ENCODE assay signal across 9 cellular contexts in genomic region chr7:5630670-5631069, GRCh38. TPM values are rescaled to one million over a fixed set of nuclear protein-coding genes. Genes with fewer than 3 reads are reported as not detected.
DNase-seq lines count a peak whose midpoint lies in the region; ATAC-seq and TF ChIP-seq lines count a peak whose summit lies in the region.
"Had no signal": no experiment of that assay in that cellular context is flagged by ENCODE, and none has a peak within 500 bp of the region (broad histone marks: within the 10 kb centered on the region; RNA-seq: fewer than 3 reads in every experiment).

No MANE protein-coding gene starts in this region.

- H3K36me3 ChIP-seq in A673 (ENCODE audit: insufficient read depth, low read length, poor library complexity, severe bottlenecking): no peaks in the 10 kb centered on the region
- no peaks in the 10 kb centered on the region for H3K36me3 ChIP-seq in parathyroid adenoma (ENCODE audit: control insufficient read depth, insufficient read depth, low read length)
- no peaks in the 10 kb centered on the region for H3K36me3 ChIP-seq in hepatocyte (replicated peaks; ENCODE audit: insufficient read depth, low read depth)

- peaks cover 16% of the 10 kb centered on the region for H3K36me3 Mint-ChIP-seq in T-helper 2 cell treated with Interferon-gamma antibody and Interleukin-4, amounts not matched to agents 5 μg/mL and 100 μg/mL, for 36 hours (ENCODE audit: low read depth)
- H3K36me3 Mint-ChIP-seq in activated naive CD8-positive, alpha-beta T cell treated with anti-CD3 and anti-CD28 coated beads, Interleukin-2, amount 50 U/mL, for 24 hours (ENCODE audit: low read depth): peaks cover 25% of the 10 kb centered on the region

- H3K27me3 Mint-ChIP-seq in T-helper 2 cell treated with Interferon-gamma antibody and Interleukin-4, amounts not matched to agents 5 μg/mL and 100 μg/mL, for 36 hours (ENCODE audit: low read depth): no peaks in the 10 kb centered on the region
- no peaks in the 10 kb centered on the region for H3K27me3 Mint-ChIP-seq in activated naive CD8-positive, alpha-beta T cell treated with anti-CD3 and anti-CD28 coated beads, Interleukin-2, amount 50 U/mL, for 24 hours

- 82% methylated on average over 7 of the region's 7 CpGs for WGBS in hepatocyte (ENCODE audit: low lambda C conversion rate, missing lambda C conversion rate)

- no TSS peak for BruUV-seq in A673 (replicated peaks; lab: Mats Ljungman, UMichigan)

- H3K4me1 ChIP-seq in A673 (ENCODE audit: insufficient read depth, low read length, poor library complexity, severe bottlenecking): peaks cover 63% of the 10 kb centered on the region
- H3K4me1 ChIP-seq in parathyroid adenoma: peaks cover 60% of the 10 kb centered on the region
- peaks cover 13% of the 10 kb centered on the region for H3K4me1 ChIP-seq in hepatocyte (ENCODE audit: insufficient read depth)

- H3K27ac ChIP-seq in A673 (ENCODE audit: low read depth, low read length, poor library complexity, severe bottlenecking): peak overlapping the region; percentile 94
- peak overlapping the region; percentile 65 for H3K27ac ChIP-seq in parathyroid adenoma
- no peak overlapping the region for H3K27ac ChIP-seq in hepatocyte

- in situ Hi-C loops in GM13977 (cut with MboI; ENCODE audit: low pct_unique_long_range_greater_than_20kb, low sequenced_read_pairs, unreplicated experiment): no loop called here

- DNase-seq in A673 (ENCODE audit: low spot score): no peak
- peak; percentile 25 for DNase-seq in T-helper 2 cell treated with Interferon-gamma antibody and Interleukin-4, amounts not matched to agents 5 μg/mL and 100 μg/mL, for 36 hours (ENCODE audit: low spot score)
- DNase-seq in activated naive CD8-positive, alpha-beta T cell treated with anti-CD3 and anti-CD28 coated beads, Interleukin-2, amount 50 U/mL, for 24 hours: peak; percentile 51
- no peak for DNase-seq in KG1 (lab: John Stamatoyannopoulos, UW)
- no peak for DNase-seq in hepatocyte (ENCODE audit: low spot score)
- DNase-seq in hypothalamus (lab: John Stamatoyannopoulos, UW): no peak
- DNase-seq in GM13977 (ENCODE audit: low spot score): no peak
- DNase-seq: NCI-H510A treated with DMSO at 0.1 percent for 48 hours had no signal

- H3K9me3 ChIP-seq in A673 (ENCODE audit: low read depth, low read length, poor library complexity, severe bottlenecking): no peaks in the 10 kb centered on the region
- no peaks in the 10 kb centered on the region for H3K9me3 ChIP-seq in parathyroid adenoma (ENCODE audit: control insufficient read depth, low read length)
- H3K9me3 ChIP-seq in hepatocyte (ENCODE audit: low read depth): no peaks in the 10 kb centered on the region

- peaks cover 27% of the 10 kb centered on the region for H3K4me1 Mint-ChIP-seq in T-helper 2 cell treated with Interferon-gamma antibody and Interleukin-4, amounts not matched to agents 5 μg/mL and 100 μg/mL, for 36 hours (ENCODE audit: low read depth)
- peaks cover 43% of the 10 kb centered on the region for H3K4me1 Mint-ChIP-seq in activated naive CD8-positive, alpha-beta T cell treated with anti-CD3 and anti-CD28 coated beads, Interleukin-2, amount 50 U/mL, for 24 hours

- H3K9me2 ChIP-seq in hepatocyte (replicated peaks; ENCODE audit: insufficient read depth): no peaks in the 10 kb centered on the region

- H3K79me2 ChIP-seq in parathyroid adenoma (peaks cover 8% of the 10 kb centered on the region), hepatocyte (no peaks in the 10 kb centered on the region)

- ATAC-seq in activated naive CD8-positive, alpha-beta T cell treated with anti-CD3 and anti-CD28 coated beads, Interleukin-2, amount 50 U/mL, for 24 hours: peak; percentile 95

- H4K20me1 ChIP-seq in hepatocyte (ENCODE audit: insufficient read depth, poor library complexity, severe bottlenecking): no peaks in the 10 kb centered on the region

- no peak overlapping the region for H3K9ac ChIP-seq in parathyroid adenoma

- H3K4me3 ChIP-seq in A673 (ENCODE audit: low read depth, low read length, poor library complexity, severe bottlenecking) (no peak overlapping the region), parathyroid adenoma (ENCODE audit: low read depth, low read length) (no peak overlapping the region), hepatocyte (no peak overlapping the region)

- no peak overlapping the region for H2AFZ ChIP-seq in parathyroid adenoma
- no peak overlapping the region for H2AFZ ChIP-seq in hepatocyte

- H3K4me2 ChIP-seq in parathyroid adenoma (ENCODE audit: low read length) (no peak overlapping the region), hepatocyte (no peak overlapping the region)

- POLR2A ChIA-PET in A673 (lab: Charles Lee; ENCODE audit: low non-redundant PET): no interaction called here

- no peak overlapping the region for H3K4me3 Mint-ChIP-seq in T-helper 2 cell treated with Interferon-gamma antibody and Interleukin-4, amounts not matched to agents 5 μg/mL and 100 μg/mL, for 36 hours
- H3K4me3 Mint-ChIP-seq in activated naive CD8-positive, alpha-beta T cell treated with anti-CD3 and anti-CD28 coated beads, Interleukin-2, amount 50 U/mL, for 24 hours: no peak overlapping the region

- no peaks in the 10 kb centered on the region for H3K9me3 Mint-ChIP-seq in T-helper 2 cell treated with Interferon-gamma antibody and Interleukin-4, amounts not matched to agents 5 μg/mL and 100 μg/mL, for 36 hours
- H3K9me3 Mint-ChIP-seq in activated naive CD8-positive, alpha-beta T cell treated with anti-CD3 and anti-CD28 coated beads, Interleukin-2, amount 50 U/mL, for 24 hours: no peaks in the 10 kb centered on the region

- intact Hi-C loops in A673 (cut with micrococcal nuclease; ENCODE audit: unreplicated experiment): no loop called here

- CTCF ChIA-PET in A673 (lab: Charles Lee): interaction anchor here (0.6 kb wide), 1 partner anchor 497 kb away, joined by 3 read pairs; no protein-coding TSS in a partner anchor

- H3K27me3 ChIP-seq in A673 (replicated peaks; ENCODE audit: insufficient read depth, low read depth, low read length, poor library complexity) (no peaks in the 10 kb centered on the region), parathyroid adenoma (ENCODE audit: control insufficient read depth, insufficient read depth, low read length) (no peaks in the 10 kb centered on the region), hepatocyte (no peaks in the 10 kb centered on the region)

- TF ChIP-seq CTCF in A673 (conservative IDR thresholded peaks at IDR 0.05; ENCODE audit: low read depth, low read length): no peak
- no peak for TF ChIP-seq CTCF in parathyroid adenoma (IDR thresholded peaks at IDR 0.05)
- no peak for TF ChIP-seq CTCF in hepatocyte (IDR thresholded peaks at IDR 0.05; ENCODE audit: poor library complexity)
- TF ChIP-seq CTCF in GM13977 (IDR thresholded peaks at IDR 0.05; ENCODE audit: extremely low read depth, insufficient read depth, missing control alignments): no peak

- H3K27ac Mint-ChIP-seq in T-helper 2 cell treated with Interferon-gamma antibody and Interleukin-4, amounts not matched to agents 5 μg/mL and 100 μg/mL, for 36 hours: no peak overlapping the region
- peak overlapping the region; percentile 76 for H3K27ac Mint-ChIP-seq in activated naive CD8-positive, alpha-beta T cell treated with anti-CD3 and anti-CD28 coated beads, Interleukin-2, amount 50 U/mL, for 24 hours

RNA-seq across cellular contexts. Expression of gene FSCN1, which starts 38.1 kb away (rescaled TPM):
- total RNA-seq in A673 (2021) (475 and 479 TPM in 2 replicates), hepatocyte (82.9 and 117 TPM in 2 replicates)
- polyA plus RNA-seq in hepatocyte: 120 and 132 TPM in 2 replicates

Comparison
In these comparisons a context has a peak if more than half of its experiments do, and no peak if none do; other contexts are left out.
1. DNase-seq: peak in T-helper 2 cell treated with Interferon-gamma antibody and Interleukin-4, amounts not matched to agents 5 μg/mL and 100 μg/mL, for 36 hours (single experiment) and activated naive CD8-positive, alpha-beta T cell treated with anti-CD3 and anti-CD28 coated beads, Interleukin-2, amount 50 U/mL, for 24 hours (single experiment); none in A673 (single experiment), KG1 (single experiment), hepatocyte (single experiment), hypothalamus (0 of 51) and GM13977 (single experiment).